ENCODE assay signal across 20 cellular contexts in the genomic region with DNA sequence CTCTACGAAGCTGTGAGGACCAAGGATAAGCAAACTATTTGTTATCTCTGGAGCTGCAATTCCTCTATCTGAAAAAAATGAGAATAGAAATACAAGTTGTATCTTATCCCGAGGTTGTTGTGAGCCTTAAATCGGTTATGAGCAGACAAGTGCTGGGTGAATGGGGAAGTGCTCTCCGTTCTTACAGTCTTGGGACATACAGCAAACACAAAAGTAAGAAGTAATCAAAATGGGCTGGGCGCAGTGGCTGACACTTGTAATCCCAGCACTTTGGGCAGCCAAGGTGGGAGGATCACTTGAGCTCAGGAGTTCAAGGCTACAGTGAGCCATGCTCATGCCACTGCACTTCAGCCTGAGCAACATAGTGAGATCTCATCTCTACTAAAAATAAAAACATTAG. TPM values are rescaled to one million over a fixed set of nuclear protein-coding genes. Genes with fewer than 3 reads are reported as not detected.
A peak's percentile ranks its signal among the peaks of the same experiment; 100 is the strongest.
DNase-seq lines count a peak whose midpoint lies in the region; ATAC-seq and TF ChIP-seq lines count a peak whose summit lies in the region.
"Had no signal": no experiment of that assay in that cellular context is flagged by ENCODE, and none has a peak within 500 bp of the region (broad histone marks: within the 10 kb centered on the region; RNA-seq: fewer than 3 reads in every experiment).

No MANE protein-coding gene starts in this region.

- ATAC-seq in activated T-cell treated with anti-CD3 and anti-CD28 coated beads, Interleukin-2, amount 50 U/mL, for 72 hours (replicated peaks in 1 of 2): no peak
- no peak for ATAC-seq in stimulated activated naive CD8-positive, alpha-beta T cell treated with anti-CD3 and anti-CD28 coated beads, Interleukin-15, amount 100 ng/mL, for 72 hours
- ATAC-seq in HG03432 (IDR thresholded peaks at IDR 0.05; ENCODE audit: unreplicated experiment) (no peak), HG03045 (IDR thresholded peaks at IDR 0.05; ENCODE audit: unreplicated experiment) (no peak)
- ATAC-seq: GM12878, left lung, sciatic nerve had no signal

- H3K4me3 ChIP-seq in NB4 (ENCODE audit: low read depth, low read length) (no peak overlapping the region), BE2C (ENCODE audit: low read depth, low read length) (no peak overlapping the region)
- H3K4me3 ChIP-seq: dorsolateral prefrontal cortex, GM12878, left lung, SJSA1 had no signal

- no peaks in the 10 kb centered on the region; the same call in 1 of the 2 replicates for H3K9me3 ChIP-seq in BE2C
- H3K9me3 ChIP-seq: left lung, SJSA1 had no signal

- TF ChIP-seq POLR2A in NB4 (IDR thresholded peaks at IDR 0.05; ENCODE audit: extremely low read depth, insufficient read length): no peak

- H3K27me3 Mint-ChIP-seq in activated T-cell treated with anti-CD3 and anti-CD28 coated beads, Interleukin-2, amount 50 U/mL, for 72 hours (ENCODE audit: low read depth): no peaks in the 10 kb centered on the region
- H3K27me3 Mint-ChIP-seq in activated T-helper 2 cell treated with anti-CD3 and anti-CD28 coated beads, Interferon-gamma antibody, Interleukin-2, Interleukin-4, amounts not matched to agents 10 μg/mL and 5 μg/mL and 100 μg/mL, durations not matched to agents 14 hours and 24 hours and 36 hours (ENCODE audit: low read depth): no peaks in the 10 kb centered on the region
- no peaks in the 10 kb centered on the region for H3K27me3 Mint-ChIP-seq in stimulated activated naive CD8-positive, alpha-beta T cell treated with anti-CD3 and anti-CD28 coated beads, Interleukin-15, amount 100 ng/mL, for 72 hours

- peak overlapping the region; percentile 78 for H3K27ac Mint-ChIP-seq in activated T-cell treated with anti-CD3 and anti-CD28 coated beads, Interleukin-2, amount 50 U/mL, for 72 hours
- peak overlapping the region; percentile 86 for H3K27ac Mint-ChIP-seq in activated T-helper 2 cell treated with anti-CD3 and anti-CD28 coated beads, Interferon-gamma antibody, Interleukin-2, Interleukin-4, amounts not matched to agents 10 μg/mL and 5 μg/mL and 100 μg/mL, durations not matched to agents 14 hours and 24 hours and 36 hours
- H3K27ac Mint-ChIP-seq in stimulated activated naive CD8-positive, alpha-beta T cell treated with anti-CD3 and anti-CD28 coated beads, Interleukin-15, amount 100 ng/mL, for 72 hours: peak overlapping the region; percentile 14 to 62

- peak overlapping the region; percentile 40 to 50 for H3K4me3 Mint-ChIP-seq in activated T-cell treated with anti-CD3 and anti-CD28 coated beads, Interleukin-2, amount 50 U/mL, for 72 hours
- no peak overlapping the region for H3K4me3 Mint-ChIP-seq in activated T-helper 2 cell treated with anti-CD3 and anti-CD28 coated beads, Interferon-gamma antibody, Interleukin-2, Interleukin-4, amounts not matched to agents 10 μg/mL and 5 μg/mL and 100 μg/mL, durations not matched to agents 14 hours and 24 hours and 36 hours (ENCODE audit: low read depth)
- H3K4me3 Mint-ChIP-seq in stimulated activated naive CD8-positive, alpha-beta T cell treated with anti-CD3 and anti-CD28 coated beads, Interleukin-15, amount 100 ng/mL, for 72 hours: peak overlapping the region; percentile 44 to 60

- TF ChIP-seq CTCF in NB4 (IDR thresholded peaks at IDR 0.05; ENCODE audit: low read depth, low read length) (no peak), BE2C (IDR thresholded peaks at IDR 0.05; ENCODE audit: low read depth, low read length) (no peak)

- no peak for DNase-seq in activated T-cell treated with anti-CD3 and anti-CD28 coated beads, Interleukin-2, amount 50 U/mL, for 72 hours
- DNase-seq in activated T-cell treated with anti-CD3 and anti-CD28 coated beads, Interleukin-2, amount 50 U/mL, for 1 hour: no peak
- peak; percentile 6 for DNase-seq in NB4 (ENCODE audit: low read depth)
- no peak for DNase-seq in activated T-helper 2 cell treated with anti-CD3 and anti-CD28 coated beads, Interferon-gamma antibody, Interleukin-2, Interleukin-4, amounts not matched to agents 10 μg/mL and 5 μg/mL and 100 μg/mL, durations not matched to agents 14 hours and 24 hours and 36 hours (ENCODE audit: low spot score)
- no peak for DNase-seq in stimulated activated naive CD8-positive, alpha-beta T cell treated with anti-CD3 and anti-CD28 coated beads, Interleukin-15, amount 100 ng/mL, for 72 hours
- DNase-seq in BE2C: no peak
- DNase-seq: dorsolateral prefrontal cortex, GDM1, left lung, NCI-H1694 treated with DMSO at 0.1 percent for 48 hours, NCI-H446 had no signal

- peaks cover 99% of the 10 kb centered on the region for H3K4me1 Mint-ChIP-seq in activated T-cell treated with anti-CD3 and anti-CD28 coated beads, Interleukin-2, amount 50 U/mL, for 72 hours (ENCODE audit: low read depth)
- peaks cover 84% of the 10 kb centered on the region for H3K4me1 Mint-ChIP-seq in activated T-helper 2 cell treated with anti-CD3 and anti-CD28 coated beads, Interferon-gamma antibody, Interleukin-2, Interleukin-4, amounts not matched to agents 10 μg/mL and 5 μg/mL and 100 μg/mL, durations not matched to agents 14 hours and 24 hours and 36 hours (ENCODE audit: low read depth)
- peaks cover 99% of the 10 kb centered on the region for H3K4me1 Mint-ChIP-seq in stimulated activated naive CD8-positive, alpha-beta T cell treated with anti-CD3 and anti-CD28 coated beads, Interleukin-15, amount 100 ng/mL, for 72 hours

- H3K36me3 Mint-ChIP-seq in activated T-cell treated with anti-CD3 and anti-CD28 coated beads, Interleukin-2, amount 50 U/mL, for 72 hours (ENCODE audit: insufficient read depth in 2 of 2): peaks cover 47 to 82% of the 10 kb centered on the region in 2 donors
- H3K36me3 Mint-ChIP-seq in activated T-helper 2 cell treated with anti-CD3 and anti-CD28 coated beads, Interferon-gamma antibody, Interleukin-2, Interleukin-4, amounts not matched to agents 10 μg/mL and 5 μg/mL and 100 μg/mL, durations not matched to agents 14 hours and 24 hours and 36 hours (ENCODE audit: low read depth): peaks cover 99% of the 10 kb centered on the region

- H3K9me3 Mint-ChIP-seq in activated T-cell treated with anti-CD3 and anti-CD28 coated beads, Interleukin-2, amount 50 U/mL, for 72 hours: peaks cover 0 to 3% of the 10 kb centered on the region in 2 donors
- no peaks in the 10 kb centered on the region for H3K9me3 Mint-ChIP-seq in activated T-helper 2 cell treated with anti-CD3 and anti-CD28 coated beads, Interferon-gamma antibody, Interleukin-2, Interleukin-4, amounts not matched to agents 10 μg/mL and 5 μg/mL and 100 μg/mL, durations not matched to agents 14 hours and 24 hours and 36 hours
- H3K9me3 Mint-ChIP-seq in stimulated activated naive CD8-positive, alpha-beta T cell treated with anti-CD3 and anti-CD28 coated beads, Interleukin-15, amount 100 ng/mL, for 72 hours: no peaks in the 10 kb centered on the region

- no peaks in the 10 kb centered on the region for H3K4me1 ChIP-seq in BE2C
- H3K4me1 ChIP-seq: left lung, SJSA1 had no signal

- H3K36me3 ChIP-seq in BE2C: no peaks in the 10 kb centered on the region
- H3K36me3 ChIP-seq: left lung, SJSA1 had no signal

- H3K27me3 ChIP-seq in BE2C: peaks cover 3% of the 10 kb centered on the region; the same call in 1 of the 2 replicates
- H3K27me3 ChIP-seq: left lung had no signal

- intact Hi-C loops in activated T-helper 2 cell treated with anti-CD3 and anti-CD28 coated beads, Interferon-gamma antibody, Interleukin-2, Interleukin-4, amounts not matched to agents 10 μg/mL and 5 μg/mL and 100 μg/mL, durations not matched to agents 14 hours and 24 hours and 36 hours (cut with micrococcal nuclease): no loop called here

RNA-seq across cellular contexts. Expression of gene ITK, which starts 31.7 kb away (rescaled TPM):
- 100 to 1,000 TPM; 289 to 314 TPM for total RNA-seq in activated T-cell treated with anti-CD3 and anti-CD28 coated beads, Interleukin-2, amount 50 U/mL, for 72 hours
- 313 and 319 TPM in 2 replicates for total RNA-seq in activated T-helper 2 cell treated with anti-CD3 and anti-CD28 coated beads, Interferon-gamma antibody, Interleukin-2, Interleukin-4, amounts not matched to agents 10 μg/mL and 5 μg/mL and 100 μg/mL, durations not matched to agents 14 hours and 24 hours and 36 hours
- polyA plus RNA-seq in BE2C (2012; ENCODE audit: insufficient read depth, insufficient read length, low read depth): not detected
- total RNA-seq: SJSA1 had no signal

RNA-seq across cellular contexts. Expression of gene GARIN3, which starts 46.2 kb away (rescaled TPM):
- total RNA-seq in activated T-cell treated with anti-CD3 and anti-CD28 coated beads, Interleukin-2, amount 50 U/mL, for 72 hours: under 1 TPM; 0.22 to 0.39 TPM
- total RNA-seq in activated T-helper 2 cell treated with anti-CD3 and anti-CD28 coated beads, Interferon-gamma antibody, Interleukin-2, Interleukin-4, amounts not matched to agents 10 μg/mL and 5 μg/mL and 100 μg/mL, durations not matched to agents 14 hours and 24 hours and 36 hours: 0.23 and 0.30 TPM in 2 replicates
- not detected for polyA plus RNA-seq in BE2C (2012; ENCODE audit: insufficient read depth, insufficient read length, low read depth)
- total RNA-seq: dorsolateral prefrontal cortex, GM12878, left lung, mucosa of gallbladder, omental fat pad, sciatic nerve, SJSA1, subcutaneous adipose tissue had no signal
- polyA plus RNA-seq: esophagus had no signal

RNA-seq across cellular contexts. Expression of gene CYFIP2, which starts 53.6 kb away (rescaled TPM):
- 100 to 1,000 TPM; 235 to 288 TPM for total RNA-seq in activated T-cell treated with anti-CD3 and anti-CD28 coated beads, Interleukin-2, amount 50 U/mL, for 72 hours
- total RNA-seq in activated T-helper 2 cell treated with anti-CD3 and anti-CD28 coated beads, Interferon-gamma antibody, Interleukin-2, Interleukin-4, amounts not matched to agents 10 μg/mL and 5 μg/mL and 100 μg/mL, durations not matched to agents 14 hours and 24 hours and 36 hours: 171 and 182 TPM in 2 replicates
- 18.2 TPM for polyA plus RNA-seq in BE2C (2012; ENCODE audit: insufficient read depth, insufficient read length, low read depth)
